ENCODE assay signal across 8 cellular contexts in genomic region chr3:177050466-177051237, GRCh38.
DNase-seq lines count a peak whose midpoint lies in the region; ATAC-seq, FAIRE-seq and TF ChIP-seq lines count a peak whose summit lies in the region.

No MANE protein-coding gene starts in this region.

- H3K27me3 ChIP-seq in small intestine (ENCODE audit: control insufficient read depth in 2 of 2, insufficient read depth in 2 of 2, low read length in 2 of 2): no peaks in the 10 kb centered on the region

- WGBS in small intestine, 3 donors: 49 to 55% (median 50%) methylated on average over 5 of the region's 5 CpGs

- H3K4me1 Mint-ChIP-seq in glutamatergic neuron (ENCODE audit: low read depth, unreplicated experiment): peaks cover 6% of the 10 kb centered on the region

- H3K36me3 Mint-ChIP-seq in glutamatergic neuron (ENCODE audit: unreplicated experiment): no peaks in the 10 kb centered on the region

- FAIRE-seq in D721Med (lab: Jason Lieb, UNC) (no peak), small intestine (lab: Jason Lieb, UNC) (peak; percentile 81)

- peaks cover 0 to 2% of the 10 kb centered on the region in 2 donors for H3K4me1 ChIP-seq in small intestine (ENCODE audit: control insufficient read depth in 2 of 2, insufficient read depth in 1 of 2, low read depth in 1 of 2, low read length in 1 of 2)

- TF ChIP-seq CTCF in D721Med (IDR thresholded peaks at IDR 0.05; ENCODE audit: insufficient read depth, missing control alignments) (peak; percentile 81), WI38 (IDR thresholded peaks at IDR 0.05; ENCODE audit: low read depth, low read length) (peak; percentile 33; the same call in 1 of the 2 replicates), glutamatergic neuron (IDR thresholded peaks at IDR 0.05; ENCODE audit: partially characterized antibody, unreplicated experiment) (peak; percentile 54)

- no peak overlapping the region for H3K27ac ChIP-seq in small intestine (ENCODE audit: low read depth in 1 of 2, low read length in 1 of 2)

- no peak overlapping the region for H3K4me3 Mint-ChIP-seq in glutamatergic neuron (ENCODE audit: unreplicated experiment)

- peaks cover 8 to 18% of the 10 kb centered on the region in 2 donors for H3K36me3 ChIP-seq in small intestine (ENCODE audit: control insufficient read depth in 2 of 2, insufficient read depth in 2 of 2, low read length in 2 of 2)

- H3K27me3 Mint-ChIP-seq in glutamatergic neuron (ENCODE audit: unreplicated experiment): no peaks in the 10 kb centered on the region

- no peaks in the 10 kb centered on the region for H3K9me3 Mint-ChIP-seq in glutamatergic neuron (ENCODE audit: unreplicated experiment)

- H3K9me3 ChIP-seq in small intestine (ENCODE audit: control insufficient read depth, low read depth): no peaks in the 10 kb centered on the region

- H3K4me3 ChIP-seq in WI38 (ENCODE audit: low read depth, low read length): no peak overlapping the region
- no peak overlapping the region for H3K4me3 ChIP-seq in small intestine (ENCODE audit: low read depth in 1 of 2, low read length in 2 of 2)

- DNase-seq in D721Med (ENCODE audit: insufficient read length, low spot score) (no peak), NCI-H1694 (lab: John Stamatoyannopoulos, UW) (peak; percentile 54), glutamatergic neuron (no peak), small intestine (peak; percentile 66), NCI-H128 (lab: John Stamatoyannopoulos, UW; ENCODE audit: unreplicated experiment) (no peak)
- no peak for DNase-seq in stimulated activated CD4-positive, alpha-beta T cell treated with anti-CD3 and anti-CD28 coated beads, Interleukin-4, amount 100 ng/mL, for 1 hour

- ATAC-seq in GM21717 (IDR thresholded peaks at IDR 0.05; ENCODE audit: unreplicated experiment): peak; percentile 67

- no peak overlapping the region for H3K27ac Mint-ChIP-seq in glutamatergic neuron (ENCODE audit: unreplicated experiment)

Comparison
In these comparisons a context has a peak if more than half of its experiments do, and no peak if none do; other contexts are left out.
1. DNase-seq: peak in NCI-H1694 (single experiment) and small intestine (single experiment); none in D721Med (single experiment), glutamatergic neuron (single experiment), NCI-H128 (single experiment) and stimulated activated CD4-positive, alpha-beta T cell treated with anti-CD3 and anti-CD28 coated beads, Interleukin-4, amount 100 ng/mL, for 1 hour (single experiment).
2. Peak in every context shown above with its lines, with median percentiles within 50 percentile points of each other: CTCF ChIP-seq.